1 cellular context compared by ENCODE assay signal in the genomic region with DNA sequence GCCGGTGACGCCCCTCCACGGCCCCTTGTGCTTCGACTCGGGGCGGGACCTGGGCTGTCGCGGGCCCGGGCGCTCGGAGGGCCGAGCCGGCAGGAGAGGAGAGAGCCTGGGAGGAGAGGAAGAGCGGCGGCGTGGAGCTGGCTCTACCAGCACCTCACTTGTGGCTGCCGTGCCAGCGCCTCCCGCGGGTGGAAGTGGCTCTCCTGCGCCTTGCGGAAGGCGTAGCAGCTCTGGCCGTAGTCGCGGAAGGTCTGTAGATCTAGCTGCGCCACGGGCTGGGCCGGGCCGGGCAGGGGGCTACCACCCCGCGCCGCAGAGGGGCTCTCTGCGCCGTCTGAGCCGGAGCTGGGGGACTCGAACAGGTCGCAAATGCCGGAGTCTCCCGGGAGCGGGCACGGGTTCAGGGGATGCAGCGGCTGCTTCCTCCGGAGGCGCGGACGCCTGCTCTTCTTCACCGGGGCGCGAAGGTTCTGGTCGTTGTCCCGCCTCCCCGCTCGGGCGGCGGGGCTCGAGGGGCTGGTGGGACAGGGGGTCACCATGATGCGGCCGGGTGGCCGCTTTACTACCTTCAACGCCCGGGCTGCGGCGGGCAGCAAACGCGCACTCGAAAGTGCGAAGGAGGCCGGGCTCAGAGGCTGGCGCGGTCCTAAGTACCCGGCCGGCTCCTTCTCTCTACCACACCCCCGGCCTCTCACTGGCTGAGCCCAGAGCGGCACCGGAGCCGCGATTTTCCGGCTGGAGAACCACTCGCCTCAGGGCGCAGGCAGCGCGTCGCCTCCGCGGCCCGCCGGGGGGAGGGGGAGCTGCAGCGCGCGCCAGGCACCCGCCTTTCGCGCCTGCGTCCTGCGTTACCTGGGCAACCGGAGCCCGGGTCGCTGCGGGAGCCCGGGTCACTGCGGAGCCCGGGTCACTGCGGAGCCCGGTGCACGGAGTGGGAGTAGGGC.
TF ChIP-seq lines count a peak whose summit lies in the region.

A gene with protein sequence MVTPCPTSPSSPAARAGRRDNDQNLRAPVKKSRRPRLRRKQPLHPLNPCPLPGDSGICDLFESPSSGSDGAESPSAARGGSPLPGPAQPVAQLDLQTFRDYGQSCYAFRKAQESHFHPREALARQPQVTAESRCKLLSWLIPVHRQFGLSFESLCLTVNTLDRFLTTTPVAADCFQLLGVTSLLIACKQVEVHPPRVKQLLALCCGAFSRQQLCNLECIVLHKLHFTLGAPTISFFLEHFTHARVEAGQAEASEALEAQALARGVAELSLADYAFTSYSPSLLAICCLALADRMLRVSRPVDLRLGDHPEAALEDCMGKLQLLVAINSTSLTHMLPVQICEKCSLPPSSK (minus strand): TSS at position 624 of the 944 bp plus-strand sequence. CDS start 85 bp downstream, at position 539.

TF ChIP-seq in K562, 482 proteins besides CTCF, POLR2A, EP300 and RAD21 (continued from another document and continues in another):
- no peak for TF ChIP-seq NBN (IDR thresholded peaks at IDR 0.05; ENCODE audit: low read depth)
- TF ChIP-seq, protein P1, sequence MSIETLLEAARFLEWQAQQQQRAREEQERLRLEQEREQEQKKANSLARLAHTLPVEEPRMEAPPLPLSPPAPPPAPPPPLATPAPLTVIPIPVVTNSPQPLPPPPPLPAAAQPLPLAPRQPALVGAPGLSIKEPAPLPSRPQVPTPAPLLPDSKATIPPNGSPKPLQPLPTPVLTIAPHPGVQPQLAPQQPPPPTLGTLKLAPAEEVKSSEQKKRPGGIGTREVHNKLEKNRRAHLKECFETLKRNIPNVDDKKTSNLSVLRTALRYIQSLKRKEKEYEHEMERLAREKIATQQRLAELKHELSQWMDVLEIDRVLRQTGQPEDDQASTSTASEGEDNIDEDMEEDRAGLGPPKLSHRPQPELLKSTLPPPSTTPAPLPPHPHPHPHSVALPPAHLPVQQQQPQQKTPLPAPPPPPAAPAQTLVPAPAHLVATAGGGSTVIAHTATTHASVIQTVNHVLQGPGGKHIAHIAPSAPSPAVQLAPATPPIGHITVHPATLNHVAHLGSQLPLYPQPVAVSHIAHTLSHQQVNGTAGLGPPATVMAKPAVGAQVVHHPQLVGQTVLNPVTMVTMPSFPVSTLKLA (conservative IDR thresholded peaks at IDR 0.05), result 0 out of 4 replicates have a peak, but pooled peaks of 1 of the 2 experiments have one; percentile 21
- TF ChIP-seq HDAC6 (IDR thresholded peaks at IDR 0.05; ENCODE audit: low read depth, low read length), result 0 out of 2 replicates have a peak, but pooled peaks have one; percentile 28
- TF ChIP-seq GTF2A2 (tag; IDR thresholded peaks at IDR 0.05), result no peak
- TF ChIP-seq PHF8 (IDR thresholded peaks at IDR 0.05; ENCODE audit: borderline replicate concordance, low read length), result peak; percentile 42; the same call in 1 of the 2 replicates
- no peak for TF ChIP-seq SETDB1 (IDR thresholded peaks at IDR 0.05; ENCODE audit: low read length)
- peak; percentile 51 for TF ChIP-seq CXXC5 (CRISPR knock-in tag; IDR thresholded peaks at IDR 0.05)
- TF ChIP-seq, protein P2, sequence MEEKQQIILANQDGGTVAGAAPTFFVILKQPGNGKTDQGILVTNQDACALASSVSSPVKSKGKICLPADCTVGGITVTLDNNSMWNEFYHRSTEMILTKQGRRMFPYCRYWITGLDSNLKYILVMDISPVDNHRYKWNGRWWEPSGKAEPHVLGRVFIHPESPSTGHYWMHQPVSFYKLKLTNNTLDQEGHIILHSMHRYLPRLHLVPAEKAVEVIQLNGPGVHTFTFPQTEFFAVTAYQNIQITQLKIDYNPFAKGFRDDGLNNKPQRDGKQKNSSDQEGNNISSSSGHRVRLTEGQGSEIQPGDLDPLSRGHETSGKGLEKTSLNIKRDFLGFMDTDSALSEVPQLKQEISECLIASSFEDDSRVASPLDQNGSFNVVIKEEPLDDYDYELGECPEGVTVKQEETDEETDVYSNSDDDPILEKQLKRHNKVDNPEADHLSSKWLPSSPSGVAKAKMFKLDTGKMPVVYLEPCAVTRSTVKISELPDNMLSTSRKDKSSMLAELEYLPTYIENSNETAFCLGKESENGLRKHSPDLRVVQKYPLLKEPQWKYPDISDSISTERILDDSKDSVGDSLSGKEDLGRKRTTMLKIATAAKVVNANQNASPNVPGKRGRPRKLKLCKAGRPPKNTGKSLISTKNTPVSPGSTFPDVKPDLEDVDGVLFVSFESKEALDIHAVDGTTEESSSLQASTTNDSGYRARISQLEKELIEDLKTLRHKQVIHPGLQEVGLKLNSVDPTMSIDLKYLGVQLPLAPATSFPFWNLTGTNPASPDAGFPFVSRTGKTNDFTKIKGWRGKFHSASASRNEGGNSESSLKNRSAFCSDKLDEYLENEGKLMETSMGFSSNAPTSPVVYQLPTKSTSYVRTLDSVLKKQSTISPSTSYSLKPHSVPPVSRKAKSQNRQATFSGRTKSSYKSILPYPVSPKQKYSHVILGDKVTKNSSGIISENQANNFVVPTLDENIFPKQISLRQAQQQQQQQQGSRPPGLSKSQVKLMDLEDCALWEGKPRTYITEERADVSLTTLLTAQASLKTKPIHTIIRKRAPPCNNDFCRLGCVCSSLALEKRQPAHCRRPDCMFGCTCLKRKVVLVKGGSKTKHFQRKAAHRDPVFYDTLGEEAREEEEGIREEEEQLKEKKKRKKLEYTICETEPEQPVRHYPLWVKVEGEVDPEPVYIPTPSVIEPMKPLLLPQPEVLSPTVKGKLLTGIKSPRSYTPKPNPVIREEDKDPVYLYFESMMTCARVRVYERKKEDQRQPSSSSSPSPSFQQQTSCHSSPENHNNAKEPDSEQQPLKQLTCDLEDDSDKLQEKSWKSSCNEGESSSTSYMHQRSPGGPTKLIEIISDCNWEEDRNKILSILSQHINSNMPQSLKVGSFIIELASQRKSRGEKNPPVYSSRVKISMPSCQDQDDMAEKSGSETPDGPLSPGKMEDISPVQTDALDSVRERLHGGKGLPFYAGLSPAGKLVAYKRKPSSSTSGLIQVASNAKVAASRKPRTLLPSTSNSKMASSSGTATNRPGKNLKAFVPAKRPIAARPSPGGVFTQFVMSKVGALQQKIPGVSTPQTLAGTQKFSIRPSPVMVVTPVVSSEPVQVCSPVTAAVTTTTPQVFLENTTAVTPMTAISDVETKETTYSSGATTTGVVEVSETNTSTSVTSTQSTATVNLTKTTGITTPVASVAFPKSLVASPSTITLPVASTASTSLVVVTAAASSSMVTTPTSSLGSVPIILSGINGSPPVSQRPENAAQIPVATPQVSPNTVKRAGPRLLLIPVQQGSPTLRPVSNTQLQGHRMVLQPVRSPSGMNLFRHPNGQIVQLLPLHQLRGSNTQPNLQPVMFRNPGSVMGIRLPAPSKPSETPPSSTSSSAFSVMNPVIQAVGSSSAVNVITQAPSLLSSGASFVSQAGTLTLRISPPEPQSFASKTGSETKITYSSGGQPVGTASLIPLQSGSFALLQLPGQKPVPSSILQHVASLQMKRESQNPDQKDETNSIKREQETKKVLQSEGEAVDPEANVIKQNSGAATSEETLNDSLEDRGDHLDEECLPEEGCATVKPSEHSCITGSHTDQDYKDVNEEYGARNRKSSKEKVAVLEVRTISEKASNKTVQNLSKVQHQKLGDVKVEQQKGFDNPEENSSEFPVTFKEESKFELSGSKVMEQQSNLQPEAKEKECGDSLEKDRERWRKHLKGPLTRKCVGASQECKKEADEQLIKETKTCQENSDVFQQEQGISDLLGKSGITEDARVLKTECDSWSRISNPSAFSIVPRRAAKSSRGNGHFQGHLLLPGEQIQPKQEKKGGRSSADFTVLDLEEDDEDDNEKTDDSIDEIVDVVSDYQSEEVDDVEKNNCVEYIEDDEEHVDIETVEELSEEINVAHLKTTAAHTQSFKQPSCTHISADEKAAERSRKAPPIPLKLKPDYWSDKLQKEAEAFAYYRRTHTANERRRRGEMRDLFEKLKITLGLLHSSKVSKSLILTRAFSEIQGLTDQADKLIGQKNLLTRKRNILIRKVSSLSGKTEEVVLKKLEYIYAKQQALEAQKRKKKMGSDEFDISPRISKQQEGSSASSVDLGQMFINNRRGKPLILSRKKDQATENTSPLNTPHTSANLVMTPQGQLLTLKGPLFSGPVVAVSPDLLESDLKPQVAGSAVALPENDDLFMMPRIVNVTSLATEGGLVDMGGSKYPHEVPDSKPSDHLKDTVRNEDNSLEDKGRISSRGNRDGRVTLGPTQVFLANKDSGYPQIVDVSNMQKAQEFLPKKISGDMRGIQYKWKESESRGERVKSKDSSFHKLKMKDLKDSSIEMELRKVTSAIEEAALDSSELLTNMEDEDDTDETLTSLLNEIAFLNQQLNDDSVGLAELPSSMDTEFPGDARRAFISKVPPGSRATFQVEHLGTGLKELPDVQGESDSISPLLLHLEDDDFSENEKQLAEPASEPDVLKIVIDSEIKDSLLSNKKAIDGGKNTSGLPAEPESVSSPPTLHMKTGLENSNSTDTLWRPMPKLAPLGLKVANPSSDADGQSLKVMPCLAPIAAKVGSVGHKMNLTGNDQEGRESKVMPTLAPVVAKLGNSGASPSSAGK (IDR thresholded peaks at IDR 0.05), result 0 out of 2 replicates have a peak, but pooled peaks have one; percentile 45
- TF ChIP-seq ZNF583 (CRISPR knock-in tag; IDR thresholded peaks at IDR 0.05), result no peak
- no peak for TF ChIP-seq ESRRA (IDR thresholded peaks at IDR 0.05; ENCODE audit: borderline replicate concordance, low read depth)
- TF ChIP-seq RBM22 (IDR thresholded peaks at IDR 0.05; ENCODE audit: low read depth, low read length, poor library complexity, severe bottlenecking), result no peak
- TF ChIP-seq PURB (CRISPR knock-in tag; IDR thresholded peaks at IDR 0.05; ENCODE audit: low read depth), result no peak
- no peak for TF ChIP-seq ZNF3 (CRISPR knock-in tag; IDR thresholded peaks at IDR 0.05)
- TF ChIP-seq, protein P3, sequence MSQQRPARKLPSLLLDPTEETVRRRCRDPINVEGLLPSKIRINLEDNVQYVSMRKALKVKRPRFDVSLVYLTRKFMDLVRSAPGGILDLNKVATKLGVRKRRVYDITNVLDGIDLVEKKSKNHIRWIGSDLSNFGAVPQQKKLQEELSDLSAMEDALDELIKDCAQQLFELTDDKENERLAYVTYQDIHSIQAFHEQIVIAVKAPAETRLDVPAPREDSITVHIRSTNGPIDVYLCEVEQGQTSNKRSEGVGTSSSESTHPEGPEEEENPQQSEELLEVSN (IDR thresholded peaks at IDR 0.05; ENCODE audit: borderline replicate concordance in 1 of 2, extremely low read depth in 1 of 2, insufficient read depth in 1 of 2, insufficient read length in 1 of 2, low read depth in 1 of 2, low read length in 1 of 2, poor library complexity in 1 of 2, severe bottlenecking in 1 of 2), result peak; percentile 39 to 76
- TF ChIP-seq, protein P4, sequence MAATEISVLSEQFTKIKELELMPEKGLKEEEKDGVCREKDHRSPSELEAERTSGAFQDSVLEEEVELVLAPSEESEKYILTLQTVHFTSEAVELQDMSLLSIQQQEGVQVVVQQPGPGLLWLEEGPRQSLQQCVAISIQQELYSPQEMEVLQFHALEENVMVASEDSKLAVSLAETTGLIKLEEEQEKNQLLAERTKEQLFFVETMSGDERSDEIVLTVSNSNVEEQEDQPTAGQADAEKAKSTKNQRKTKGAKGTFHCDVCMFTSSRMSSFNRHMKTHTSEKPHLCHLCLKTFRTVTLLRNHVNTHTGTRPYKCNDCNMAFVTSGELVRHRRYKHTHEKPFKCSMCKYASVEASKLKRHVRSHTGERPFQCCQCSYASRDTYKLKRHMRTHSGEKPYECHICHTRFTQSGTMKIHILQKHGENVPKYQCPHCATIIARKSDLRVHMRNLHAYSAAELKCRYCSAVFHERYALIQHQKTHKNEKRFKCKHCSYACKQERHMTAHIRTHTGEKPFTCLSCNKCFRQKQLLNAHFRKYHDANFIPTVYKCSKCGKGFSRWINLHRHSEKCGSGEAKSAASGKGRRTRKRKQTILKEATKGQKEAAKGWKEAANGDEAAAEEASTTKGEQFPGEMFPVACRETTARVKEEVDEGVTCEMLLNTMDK (IDR thresholded peaks at IDR 0.05; ENCODE audit: borderline replicate concordance, insufficient read depth, low read depth, low read length, poor library complexity, severe bottlenecking), result peak; percentile 5
- no peak for TF ChIP-seq ELF4 (CRISPR knock-in tag; IDR thresholded peaks at IDR 0.05)
- no peak for TF ChIP-seq BCL6 (CRISPR knock-in tag; IDR thresholded peaks at IDR 0.05)
- TF ChIP-seq ZBTB7A (IDR thresholded peaks at IDR 0.05; ENCODE audit: borderline replicate concordance, control insufficient read depth, low read depth, low read length), result peak; percentile 28; the same call in 1 of the 2 replicates
- TF ChIP-seq, protein P5, sequence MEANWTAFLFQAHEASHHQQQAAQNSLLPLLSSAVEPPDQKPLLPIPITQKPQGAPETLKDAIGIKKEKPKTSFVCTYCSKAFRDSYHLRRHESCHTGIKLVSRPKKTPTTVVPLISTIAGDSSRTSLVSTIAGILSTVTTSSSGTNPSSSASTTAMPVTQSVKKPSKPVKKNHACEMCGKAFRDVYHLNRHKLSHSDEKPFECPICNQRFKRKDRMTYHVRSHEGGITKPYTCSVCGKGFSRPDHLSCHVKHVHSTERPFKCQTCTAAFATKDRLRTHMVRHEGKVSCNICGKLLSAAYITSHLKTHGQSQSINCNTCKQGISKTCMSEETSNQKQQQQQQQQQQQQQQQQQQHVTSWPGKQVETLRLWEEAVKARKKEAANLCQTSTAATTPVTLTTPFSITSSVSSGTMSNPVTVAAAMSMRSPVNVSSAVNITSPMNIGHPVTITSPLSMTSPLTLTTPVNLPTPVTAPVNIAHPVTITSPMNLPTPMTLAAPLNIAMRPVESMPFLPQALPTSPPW (CRISPR knock-in tag; IDR thresholded peaks at IDR 0.05), result peak; percentile 52; the same call in 1 of the 2 replicates
- TF ChIP-seq, protein P6, sequence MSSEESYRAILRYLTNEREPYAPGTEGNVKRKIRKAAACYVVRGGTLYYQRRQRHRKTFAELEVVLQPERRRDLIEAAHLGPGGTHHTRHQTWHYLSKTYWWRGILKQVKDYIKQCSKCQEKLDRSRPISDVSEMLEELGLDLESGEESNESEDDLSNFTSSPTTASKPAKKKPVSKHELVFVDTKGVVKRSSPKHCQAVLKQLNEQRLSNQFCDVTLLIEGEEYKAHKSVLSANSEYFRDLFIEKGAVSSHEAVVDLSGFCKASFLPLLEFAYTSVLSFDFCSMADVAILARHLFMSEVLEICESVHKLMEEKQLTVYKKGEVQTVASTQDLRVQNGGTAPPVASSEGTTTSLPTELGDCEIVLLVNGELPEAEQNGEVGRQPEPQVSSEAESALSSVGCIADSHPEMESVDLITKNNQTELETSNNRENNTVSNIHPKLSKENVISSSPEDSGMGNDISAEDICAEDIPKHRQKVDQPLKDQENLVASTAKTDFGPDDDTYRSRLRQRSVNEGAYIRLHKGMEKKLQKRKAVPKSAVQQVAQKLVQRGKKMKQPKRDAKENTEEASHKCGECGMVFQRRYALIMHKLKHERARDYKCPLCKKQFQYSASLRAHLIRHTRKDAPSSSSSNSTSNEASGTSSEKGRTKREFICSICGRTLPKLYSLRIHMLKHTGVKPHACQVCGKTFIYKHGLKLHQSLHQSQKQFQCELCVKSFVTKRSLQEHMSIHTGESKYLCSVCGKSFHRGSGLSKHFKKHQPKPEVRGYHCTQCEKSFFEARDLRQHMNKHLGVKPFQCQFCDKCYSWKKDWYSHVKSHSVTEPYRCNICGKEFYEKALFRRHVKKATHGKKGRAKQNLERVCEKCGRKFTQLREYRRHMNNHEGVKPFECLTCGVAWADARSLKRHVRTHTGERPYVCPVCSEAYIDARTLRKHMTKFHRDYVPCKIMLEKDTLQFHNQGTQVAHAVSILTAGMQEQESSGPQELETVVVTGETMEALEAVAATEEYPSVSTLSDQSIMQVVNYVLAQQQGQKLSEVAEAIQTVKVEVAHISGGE (CRISPR knock-in tag; IDR thresholded peaks at IDR 0.05), result peak in 1 of 3 experiments; percentile 52; a peak in 2 of 6 replicates
- TF ChIP-seq ZBED1 (IDR thresholded peaks at IDR 0.05), result no peak
